In genomic region chr22:29072979-29073617, GRCh38 we compare ENCODE assay signal across 8 cellular contexts. TPM values are rescaled to one million over a fixed set of nuclear protein-coding genes. Genes with fewer than 3 reads are reported as not detected.
A peak's percentile ranks its signal among the peaks of the same experiment; 100 is the strongest.
DNase-seq lines count a peak whose midpoint lies in the region; ATAC-seq and TF ChIP-seq lines count a peak whose summit lies in the region.

Gene KREMEN1 (plus strand): TSS chr22:29073035. CDS start chr22:29073131, 96 bp downstream.

- H3K36me3 ChIP-seq in iPS-18a (ENCODE audit: control insufficient read depth, low read depth, low read length) (no peaks in the 10 kb centered on the region), smooth muscle cell (ENCODE audit: low read depth) (no peaks in the 10 kb centered on the region)

- H3K9ac ChIP-seq in iPS-18a (ENCODE audit: low read length) (no peak within 1 kb of the TSS), smooth muscle cell (ENCODE audit: low read depth) (no peak within 1 kb of the TSS)

- peaks cover 10% of the 10 kb centered on the region for H3K4me1 ChIP-seq in iPS-18a (ENCODE audit: control insufficient read depth, low read depth, low read length)
- peaks cover 14% of the 10 kb centered on the region for H3K4me1 ChIP-seq in smooth muscle cell (ENCODE audit: low read depth)

- ATAC-seq in activated naive CD8-positive, alpha-beta T cell treated with anti-CD3 and anti-CD28 coated beads, Interleukin-2, amount 10 ng/mL, durations not matched to agents 7 days and 5 days (ENCODE audit: low read depth), result no peak
- ATAC-seq in GM21786 (IDR thresholded peaks at IDR 0.05; ENCODE audit: unreplicated experiment), result no peak

- H3K27ac ChIP-seq in iPS-18a (ENCODE audit: low read length) (no peak within 1 kb of the TSS), smooth muscle cell (ENCODE audit: low read depth) (no peak within 1 kb of the TSS)

- peaks cover 62% of the 10 kb centered on the region for H3K27me3 ChIP-seq in iPS-18a (ENCODE audit: control insufficient read depth, insufficient read depth, low read length)
- H3K27me3 ChIP-seq in smooth muscle cell (ENCODE audit: low read depth), result peaks cover 26% of the 10 kb centered on the region

- no peaks in the 10 kb centered on the region for H3K79me2 ChIP-seq in smooth muscle cell (ENCODE audit: low read depth)

- WGBS in smooth muscle cell (ENCODE audit: low lambda C conversion rate), result 0% methylated on average over 5 of the region's 76 CpGs

- H3K27ac Mint-ChIP-seq in activated naive CD8-positive, alpha-beta T cell treated with anti-CD3 and anti-CD28 coated beads, Interleukin-2, amount 10 ng/mL, durations not matched to agents 7 days and 5 days, result no peak within 1 kb of the TSS

- DNase-seq in NCI-H82 (lab: John Stamatoyannopoulos, UW), result peak; percentile 33
- DNase-seq in NCI-H82 treated with DMSO at 0.1 percent for 48 hours (lab: John Stamatoyannopoulos, UW; ENCODE audit: unreplicated experiment), result no peak
- no peak for DNase-seq in activated naive CD8-positive, alpha-beta T cell treated with anti-CD3 and anti-CD28 coated beads, Interleukin-2, amount 10 ng/mL, durations not matched to agents 7 days and 5 days
- DNase-seq in smooth muscle cell (lab: John Stamatoyannopoulos, UW; ENCODE audit: unreplicated experiment), result no peak
- DNase-seq in cerebellar nuclear complex (lab: John Stamatoyannopoulos, UW), result no peak
- no peak for DNase-seq in NCI-H2107 (lab: John Stamatoyannopoulos, UW)

- H3K4me1 Mint-ChIP-seq in activated naive CD8-positive, alpha-beta T cell treated with anti-CD3 and anti-CD28 coated beads, Interleukin-2, amount 10 ng/mL, durations not matched to agents 7 days and 5 days, result peaks cover 15% of the 10 kb centered on the region

- peaks cover 75% of the 10 kb centered on the region for H3K27me3 Mint-ChIP-seq in activated naive CD8-positive, alpha-beta T cell treated with anti-CD3 and anti-CD28 coated beads, Interleukin-2, amount 10 ng/mL, durations not matched to agents 7 days and 5 days

- no peaks in the 10 kb centered on the region for H3F3A ChIP-seq in smooth muscle cell (ENCODE audit: low read depth)

- H3K9me3 Mint-ChIP-seq in activated naive CD8-positive, alpha-beta T cell treated with anti-CD3 and anti-CD28 coated beads, Interleukin-2, amount 10 ng/mL, durations not matched to agents 7 days and 5 days, result no peaks in the 10 kb centered on the region

- H3K4me3 ChIP-seq in iPS-18a (ENCODE audit: low read length) (peak within 1 kb of the TSS; percentile 60), smooth muscle cell (peak within 1 kb of the TSS; percentile 72)

- peak within 1 kb of the TSS; percentile 78 for H3K4me3 Mint-ChIP-seq in activated naive CD8-positive, alpha-beta T cell treated with anti-CD3 and anti-CD28 coated beads, Interleukin-2, amount 10 ng/mL, durations not matched to agents 7 days and 5 days

- H4K20me1 ChIP-seq in smooth muscle cell (ENCODE audit: low read depth), result no peaks in the 10 kb centered on the region

- POLR2A ChIA-PET in activated naive CD8-positive, alpha-beta T cell treated with anti-CD3 and anti-CD28 coated beads, Interleukin-2, amount 10 ng/mL, durations not matched to agents 7 days and 5 days (lab: Charles Lee), result interaction anchor here (0.6 to 1.0 kb wide), 3 partner anchors 43 to 251 kb away, joined by 3 to 4 read pairs (median 4); no protein-coding TSS in a partner anchor

- H2AFZ ChIP-seq in smooth muscle cell (ENCODE audit: low read depth), result peak within 1 kb of the TSS; percentile 92

- TF ChIP-seq CTCF in smooth muscle cell (IDR thresholded peaks at IDR 0.05; ENCODE audit: borderline replicate concordance, insufficient read depth, poor library complexity, severe bottlenecking), result no peak

- peak within 1 kb of the TSS; percentile 96 for H3K4me2 ChIP-seq in smooth muscle cell

- H3K9me3 ChIP-seq in iPS-18a (ENCODE audit: control insufficient read depth, low read depth, low read length) (no peaks in the 10 kb centered on the region), smooth muscle cell (replicated peaks; ENCODE audit: low read depth) (no peaks in the 10 kb centered on the region)

- no peaks in the 10 kb centered on the region for H3K36me3 Mint-ChIP-seq in activated naive CD8-positive, alpha-beta T cell treated with anti-CD3 and anti-CD28 coated beads, Interleukin-2, amount 10 ng/mL, durations not matched to agents 7 days and 5 days

RNA-seq across cellular contexts. Expression of gene KREMEN1, which starts in this region (rescaled TPM):
- under 1 TPM; 0.19 to 0.26 TPM for total RNA-seq in activated naive CD8-positive, alpha-beta T cell treated with anti-CD3 and anti-CD28 coated beads, Interleukin-2, amount 10 ng/mL, durations not matched to agents 7 days and 5 days
- total RNA-seq in smooth muscle cell, result 6.8 and 7.8 TPM in 2 replicates
- polyA plus RNA-seq in smooth muscle cell, result 6.0 and 9.9 TPM in 2 replicates
